11 cellular contexts compared by ENCODE assay signal in the genomic region with DNA sequence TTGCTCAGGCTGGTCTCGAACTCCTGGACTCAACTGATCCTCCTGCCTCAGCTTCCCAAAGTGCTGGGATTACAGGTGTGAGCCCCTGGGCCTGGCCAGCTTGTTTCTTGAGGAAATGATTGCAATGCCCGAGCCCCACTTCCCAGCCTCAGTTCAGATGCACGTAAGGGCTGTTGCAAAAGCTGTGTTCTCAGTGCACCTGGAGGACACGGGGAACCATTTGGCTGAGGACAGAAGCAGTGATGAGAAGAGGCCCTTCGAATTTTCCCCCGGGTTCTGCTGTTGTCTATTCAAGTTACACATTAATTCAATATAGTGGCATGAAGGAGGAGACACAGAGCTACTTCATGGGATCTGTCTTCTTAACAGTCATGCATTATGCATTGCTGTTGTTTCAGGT.
DNase-seq lines count a peak whose midpoint lies in the region; ATAC-seq and TF ChIP-seq lines count a peak whose summit lies in the region.
"Had no signal": no experiment of that assay in that cellular context is flagged by ENCODE, and none has a peak within 500 bp of the region (broad histone marks: within the 10 kb centered on the region; RNA-seq: fewer than 3 reads in every experiment).

No MANE protein-coding gene starts in this region.

- H3K4ac ChIP-seq in neuronal stem cell (ENCODE audit: low read length) = no peak overlapping the region

- no peak overlapping the region for H3K18ac ChIP-seq in neuronal stem cell (ENCODE audit: low read length)

- H3K9ac ChIP-seq in SK-N-SH (no peak overlapping the region), HCT116 (ENCODE audit: low read length) (no peak overlapping the region), neuronal stem cell (ENCODE audit: low read depth, low read length, poor library complexity) (no peak overlapping the region)

- H2BK15ac ChIP-seq in neuronal stem cell (ENCODE audit: low read length) = no peak overlapping the region

- no peak for TF ChIP-seq EP300 in SK-N-SH (IDR thresholded peaks at IDR 0.05; ENCODE audit: borderline replicate concordance in 1 of 2, low read depth in 1 of 2, low read length in 1 of 2)

- no peak for TF ChIP-seq POLR2A in HCT116 (IDR thresholded peaks at IDR 0.05; ENCODE audit: borderline replicate concordance, extremely low read depth, insufficient read depth, insufficient read length)

- H3K9me3 ChIP-seq in SK-N-SH (no peaks in the 10 kb centered on the region), HCT116 (ENCODE audit: control insufficient read depth in 1 of 2, insufficient read depth in 1 of 2, low read depth in 1 of 2, low read length in 2 of 2) (no peaks in the 10 kb centered on the region), Panc1 (ENCODE audit: control insufficient read depth, insufficient read depth, low read depth, low read length) (no peaks in the 10 kb centered on the region), neuronal stem cell (replicated peaks in 1 of 2; ENCODE audit: control insufficient read depth in 2 of 2, insufficient read depth in 1 of 2, low read depth in 1 of 2, low read length in 2 of 2) (no peaks in the 10 kb centered on the region)
- H3K9me3 ChIP-seq: body of pancreas, lower lobe of right lung had no signal

- H3K14ac ChIP-seq in neuronal stem cell (ENCODE audit: low read length) = no peak overlapping the region

- TF ChIP-seq RAD21 in SK-N-SH (IDR thresholded peaks at IDR 0.05; ENCODE audit: low read length) = no peak
- no peak for TF ChIP-seq RAD21 in HCT116 (IDR thresholded peaks at IDR 0.05; ENCODE audit: low read depth)

- H2BK120ac ChIP-seq in neuronal stem cell (ENCODE audit: low read depth, low read length) = no peak overlapping the region

- H3K27me3 ChIP-seq in SK-N-SH (ENCODE audit: insufficient read depth) (no peaks in the 10 kb centered on the region), HCT116 (ENCODE audit: insufficient read depth, low read length) (no peaks in the 10 kb centered on the region), Panc1 (ENCODE audit: control insufficient read depth, insufficient read depth, low read length) (no peaks in the 10 kb centered on the region), neuronal stem cell (ENCODE audit: control insufficient read depth in 3 of 3, insufficient read depth in 3 of 3, low read depth in 1 of 3, low read length in 3 of 3) (no peaks in the 10 kb centered on the region)
- H3K27me3 ChIP-seq: body of pancreas had no signal

- ATAC-seq in SK-N-SH treated with all-trans-retinoic acid at 6 μM for 48 hours (peak; percentile 2; the same call in 1 of the 3 replicates), HCT116 (peak; percentile 35), Panc1 (peak; percentile 53)

- H3K36me3 ChIP-seq in SK-N-SH (replicated peaks in 1 of 2; ENCODE audit: control insufficient read depth in 1 of 2, insufficient read depth in 2 of 2, low read length in 1 of 2) (no peaks in the 10 kb centered on the region), HCT116 (ENCODE audit: control insufficient read depth in 1 of 2, insufficient read depth in 2 of 2, low read length in 2 of 2) (no peaks in the 10 kb centered on the region), Panc1 (ENCODE audit: control insufficient read depth, insufficient read depth, low read length) (no peaks in the 10 kb centered on the region), neuronal stem cell (replicated peaks in 1 of 2; ENCODE audit: control insufficient read depth in 2 of 2, insufficient read depth in 2 of 2, low read length in 2 of 2) (no peaks in the 10 kb centered on the region)
- H3K36me3 ChIP-seq: lower lobe of right lung had no signal

- H2BK5ac ChIP-seq in neuronal stem cell (ENCODE audit: low read length) = no peak overlapping the region

- H3F3A ChIP-seq in SK-N-SH (replicated peaks; ENCODE audit: insufficient read depth) = peaks cover 4% of the 10 kb centered on the region

- H3K23ac ChIP-seq in neuronal stem cell (ENCODE audit: low read depth, low read length, poor library complexity) = no peak overlapping the region

- RAD21 ChIA-PET in HCT116 (lab: Charles Lee; ENCODE audit: low non-redundant PET in 1 of 2, low total read pairs in 2 of 2, uncharacterized antibody in 2 of 2, unreplicated experiment in 2 of 2) = interaction anchor here in 1 of 2 experiments (1.0 to 2.5 kb wide), 3 partner anchors 128 to 409 kb away, joined by 3 to 9 read pairs (median 4); no protein-coding TSS in a partner anchor

- CTCF ChIA-PET in SK-N-SH (lab: Yijun Ruan, JAX) = interaction anchor here (0.5 to 8.1 kb wide), 55 partner anchors 10 to 794 kb away, joined by 3 to 166 read pairs (median 4); no protein-coding TSS in a partner anchor
- CTCF ChIA-PET in HCT116 (lab: Charles Lee) = interaction anchor here (0.9 to 4.6 kb wide), 8 partner anchors 14 to 417 kb away, joined by 3 to 24 read pairs (median 6); no protein-coding TSS in a partner anchor
- CTCF ChIA-PET in Panc1 (lab: Charles Lee) = interaction anchor here (0.9 to 2.8 kb wide), 3 partner anchors 129 to 409 kb away, joined by 3 to 23 read pairs (median 3); no protein-coding TSS in a partner anchor

- H3K4me3 ChIP-seq in SK-N-SH (ENCODE audit: low read depth in 2 of 2, low read length in 1 of 2) (peak overlapping the region in 1 of 2 experiments; percentile 27; a peak in 1 of 4 replicates), HCT116 (replicated peaks in 1 of 2; ENCODE audit: low read depth in 1 of 2, low read length in 2 of 2) (no peak overlapping the region), Panc1 (ENCODE audit: low read depth in 2 of 2, low read length in 2 of 2) (no peak overlapping the region), neuronal stem cell (ENCODE audit: low read length in 2 of 2) (no peak overlapping the region)
- H3K4me3 ChIP-seq: body of pancreas, lower lobe of right lung, SK-N-MC had no signal

- no peak for TF ChIP-seq CTCF in SK-N-SH (IDR thresholded peaks at IDR 0.05)
- TF ChIP-seq CTCF in HCT116 (IDR thresholded peaks at IDR 0.05 in 2 of 3, conservative IDR thresholded peaks at IDR 0.05 in 1 of 3; ENCODE audit: borderline replicate concordance in 1 of 3, insufficient read depth in 1 of 3, low read depth in 2 of 3, low read length in 2 of 3) = no peak
- TF ChIP-seq CTCF in Panc1 (IDR thresholded peaks at IDR 0.05) = no peak

- BruUV-seq in HCT116 (replicated peaks; lab: Mats Ljungman, UMichigan) (no TSS peak), Panc1 (replicated peaks; lab: Mats Ljungman, UMichigan) (no TSS peak)

- H2AFZ ChIP-seq in SK-N-SH (ENCODE audit: low read depth) = no peak overlapping the region
- no peak overlapping the region for H2AFZ ChIP-seq in HCT116 (ENCODE audit: low read depth, low read length, poor library complexity, severe bottlenecking)
- peak overlapping the region; percentile 72 for H2AFZ ChIP-seq in neuronal stem cell (ENCODE audit: low read length)

- POLR2A ChIA-PET in SK-N-SH (lab: Yijun Ruan, JAX) = no interaction called here
- POLR2A ChIA-PET in HCT116 (lab: Charles Lee) = no interaction called here
- POLR2A ChIA-PET in Panc1 (lab: Charles Lee) = no interaction called here

- no peak overlapping the region for H4K91ac ChIP-seq in neuronal stem cell (ENCODE audit: low read depth, low read length, poor library complexity)

- H4K20me1 ChIP-seq in SK-N-SH (ENCODE audit: insufficient read depth) = no peaks in the 10 kb centered on the region
- no peaks in the 10 kb centered on the region for H4K20me1 ChIP-seq in HCT116 (ENCODE audit: insufficient read depth)

- no peak overlapping the region for H4K8ac ChIP-seq in neuronal stem cell (ENCODE audit: low read depth, low read length)

- H3K9me2 ChIP-seq in SK-N-SH (no peaks in the 10 kb centered on the region), HCT116 (ENCODE audit: insufficient read depth) (no peaks in the 10 kb centered on the region)

- no peak overlapping the region for H2AK5ac ChIP-seq in neuronal stem cell (ENCODE audit: low read depth, low read length)

- H3K79me1 ChIP-seq in neuronal stem cell (ENCODE audit: low read depth, low read length) = no peaks in the 10 kb centered on the region

- H3K79me2 ChIP-seq in SK-N-SH (ENCODE audit: insufficient read depth) (no peaks in the 10 kb centered on the region), HCT116 (ENCODE audit: insufficient read depth, low read length) (no peaks in the 10 kb centered on the region)

- H3K4me1 ChIP-seq in SK-N-SH (ENCODE audit: control insufficient read depth in 1 of 2, insufficient read depth in 2 of 2, low read depth in 1 of 2, low read length in 1 of 2) (peaks cover 0 to 3% of the 10 kb centered on the region in 2 experiments; a peak in 3 of 4 replicates), HCT116 (ENCODE audit: control insufficient read depth in 1 of 2, insufficient read depth in 2 of 2, low read length in 2 of 2) (peaks cover 0 to 5% of the 10 kb centered on the region in 2 experiments; a peak in 1 of 4 replicates), Panc1 (ENCODE audit: control insufficient read depth, insufficient read depth, low read length) (peaks cover 8% of the 10 kb centered on the region), neuronal stem cell (ENCODE audit: control insufficient read depth in 2 of 2, insufficient read depth in 1 of 2, low read depth in 1 of 2, low read length in 2 of 2) (no peaks in the 10 kb centered on the region)
- H3K4me1 ChIP-seq: body of pancreas, lower lobe of right lung had no signal

- H3K27ac ChIP-seq in SK-N-SH (ENCODE audit: low read depth in 2 of 2, low read length in 1 of 2) = no peak overlapping the region
- H3K27ac ChIP-seq in HCT116 (ENCODE audit: low read depth, low read length) = no peak overlapping the region
- H3K27ac ChIP-seq in Panc1 (ENCODE audit: low read length) = no peak overlapping the region
- no peak overlapping the region for H3K27ac ChIP-seq in neuronal stem cell (replicated peaks; ENCODE audit: low read length)
- H3K27ac ChIP-seq: body of pancreas, lower lobe of right lung, SK-N-MC had no signal

- WGBS in SK-N-SH (ENCODE audit: low lambda C conversion rate) = 86% methylated on average over 5 of the region's 6 CpGs
- WGBS in neuronal stem cell (ENCODE audit: extremely low coverage in 2 of 2, insufficient read length in 2 of 2, insufficient replicate concordance in 1 of 2), 2 donors = no CpG with 5 or more reads among the region's 6 CpGs

- H2BK12ac ChIP-seq in neuronal stem cell (ENCODE audit: low read length) = no peak overlapping the region

- H3K4me2 ChIP-seq in SK-N-SH (no peak overlapping the region), HCT116 (ENCODE audit: low read length) (no peak overlapping the region; the same call in 1 of the 2 replicates), neuronal stem cell (ENCODE audit: insufficient read depth, low read length, poor library complexity, severe bottlenecking) (no peak overlapping the region)

- in situ Hi-C loops in Panc1 (cut with HindIII; ENCODE audit: low pct_unique_long_range_greater_than_20kb, low sequenced_read_pairs) = no loop called here

- DNase-seq in SK-N-SH (no peak), HCT116 (ENCODE audit: low read depth, low spot score) (no peak), Panc1 (ENCODE audit: low read depth, low spot score) (no peak), neuronal stem cell (ENCODE audit: low spot score) (no peak), anterior cingulate cortex (lab: John Stamatoyannopoulos, UW) (no peak), midbrain (lab: John Stamatoyannopoulos, UW) (no peak), CD1c-positive myeloid dendritic cell (ENCODE audit: extremely low spot score) (no peak)

- intact Hi-C loops in HCT116 (cut with micrococcal nuclease) = loop anchor here (1.0 to 10.0 kb wide), 5 partner anchors 128 to 1461 kb away; no protein-coding TSS in a partner anchor
- intact Hi-C loops in Panc1 (cut with micrococcal nuclease; ENCODE audit: unreplicated experiment) = loop anchor here (1.0 to 5.0 kb wide), 2 partner anchors 129 to 408 kb away; no protein-coding TSS in a partner anchor

Comparison
In these comparisons a context has a peak if more than half of its experiments do, and no peak if none do; other contexts are left out.
1. ATAC-seq: peak in every context shown above with its lines; median percentile 53 in Panc1; 35 in HCT116; 2 in SK-N-SH treated with all-trans-retinoic acid at 6 μM for 48 hours.